Comparison of ENCODE assay signal across 1 cellular context in the genomic region with DNA sequence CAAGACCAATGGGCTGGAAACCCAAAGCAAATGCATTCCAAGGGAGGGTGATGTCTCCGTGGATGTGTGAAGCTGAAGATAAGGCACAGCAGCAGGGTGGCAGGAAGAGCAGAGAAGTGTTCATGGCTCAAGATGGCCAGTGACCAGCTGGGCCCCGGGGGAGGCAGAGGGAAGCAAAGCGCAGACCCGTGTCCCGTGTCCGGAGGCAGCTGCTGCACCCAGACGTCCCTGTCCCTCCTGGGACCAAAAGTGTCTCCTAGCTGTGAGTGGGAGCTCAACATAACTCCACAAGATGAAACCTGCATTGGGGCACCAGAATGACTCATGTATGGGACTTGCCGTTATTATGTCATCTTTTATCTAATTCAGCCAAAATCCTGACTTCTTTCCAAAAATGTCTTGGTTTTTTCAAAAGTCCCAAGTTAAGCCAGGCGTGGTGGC.
TF ChIP-seq lines count a peak whose summit lies in the region.

No MANE protein-coding gene starts in this region.

TF ChIP-seq in GM12878, 131 proteins besides CTCF, POLR2A, EP300 and RAD21 (continued from another document):
- TF ChIP-seq, protein P1, sequence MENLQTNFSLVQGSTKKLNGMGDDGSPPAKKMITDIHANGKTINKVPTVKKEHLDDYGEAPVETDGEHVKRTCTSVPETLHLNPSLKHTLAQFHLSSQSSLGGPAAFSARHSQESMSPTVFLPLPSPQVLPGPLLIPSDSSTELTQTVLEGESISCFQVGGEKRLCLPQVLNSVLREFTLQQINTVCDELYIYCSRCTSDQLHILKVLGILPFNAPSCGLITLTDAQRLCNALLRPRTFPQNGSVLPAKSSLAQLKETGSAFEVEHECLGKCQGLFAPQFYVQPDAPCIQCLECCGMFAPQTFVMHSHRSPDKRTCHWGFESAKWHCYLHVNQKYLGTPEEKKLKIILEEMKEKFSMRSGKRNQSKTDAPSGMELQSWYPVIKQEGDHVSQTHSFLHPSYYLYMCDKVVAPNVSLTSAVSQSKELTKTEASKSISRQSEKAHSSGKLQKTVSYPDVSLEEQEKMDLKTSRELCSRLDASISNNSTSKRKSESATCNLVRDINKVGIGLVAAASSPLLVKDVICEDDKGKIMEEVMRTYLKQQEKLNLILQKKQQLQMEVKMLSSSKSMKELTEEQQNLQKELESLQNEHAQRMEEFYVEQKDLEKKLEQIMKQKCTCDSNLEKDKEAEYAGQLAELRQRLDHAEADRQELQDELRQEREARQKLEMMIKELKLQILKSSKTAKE (IDR thresholded peaks at IDR 0.05; ENCODE audit: low read depth, poor library complexity, severe bottlenecking), result no peak
- TF ChIP-seq, protein P2, sequence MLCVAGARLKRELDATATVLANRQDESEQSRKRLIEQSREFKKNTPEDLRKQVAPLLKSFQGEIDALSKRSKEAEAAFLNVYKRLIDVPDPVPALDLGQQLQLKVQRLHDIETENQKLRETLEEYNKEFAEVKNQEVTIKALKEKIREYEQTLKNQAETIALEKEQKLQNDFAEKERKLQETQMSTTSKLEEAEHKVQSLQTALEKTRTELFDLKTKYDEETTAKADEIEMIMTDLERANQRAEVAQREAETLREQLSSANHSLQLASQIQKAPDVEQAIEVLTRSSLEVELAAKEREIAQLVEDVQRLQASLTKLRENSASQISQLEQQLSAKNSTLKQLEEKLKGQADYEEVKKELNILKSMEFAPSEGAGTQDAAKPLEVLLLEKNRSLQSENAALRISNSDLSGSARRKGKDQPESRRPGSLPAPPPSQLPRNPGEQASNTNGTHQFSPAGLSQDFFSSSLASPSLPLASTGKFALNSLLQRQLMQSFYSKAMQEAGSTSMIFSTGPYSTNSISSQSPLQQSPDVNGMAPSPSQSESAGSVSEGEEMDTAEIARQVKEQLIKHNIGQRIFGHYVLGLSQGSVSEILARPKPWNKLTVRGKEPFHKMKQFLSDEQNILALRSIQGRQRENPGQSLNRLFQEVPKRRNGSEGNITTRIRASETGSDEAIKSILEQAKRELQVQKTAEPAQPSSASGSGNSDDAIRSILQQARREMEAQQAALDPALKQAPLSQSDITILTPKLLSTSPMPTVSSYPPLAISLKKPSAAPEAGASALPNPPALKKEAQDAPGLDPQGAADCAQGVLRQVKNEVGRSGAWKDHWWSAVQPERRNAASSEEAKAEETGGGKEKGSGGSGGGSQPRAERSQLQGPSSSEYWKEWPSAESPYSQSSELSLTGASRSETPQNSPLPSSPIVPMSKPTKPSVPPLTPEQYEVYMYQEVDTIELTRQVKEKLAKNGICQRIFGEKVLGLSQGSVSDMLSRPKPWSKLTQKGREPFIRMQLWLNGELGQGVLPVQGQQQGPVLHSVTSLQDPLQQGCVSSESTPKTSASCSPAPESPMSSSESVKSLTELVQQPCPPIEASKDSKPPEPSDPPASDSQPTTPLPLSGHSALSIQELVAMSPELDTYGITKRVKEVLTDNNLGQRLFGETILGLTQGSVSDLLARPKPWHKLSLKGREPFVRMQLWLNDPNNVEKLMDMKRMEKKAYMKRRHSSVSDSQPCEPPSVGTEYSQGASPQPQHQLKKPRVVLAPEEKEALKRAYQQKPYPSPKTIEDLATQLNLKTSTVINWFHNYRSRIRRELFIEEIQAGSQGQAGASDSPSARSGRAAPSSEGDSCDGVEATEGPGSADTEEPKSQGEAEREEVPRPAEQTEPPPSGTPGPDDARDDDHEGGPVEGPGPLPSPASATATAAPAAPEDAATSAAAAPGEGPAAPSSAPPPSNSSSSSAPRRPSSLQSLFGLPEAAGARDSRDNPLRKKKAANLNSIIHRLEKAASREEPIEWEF (IDR thresholded peaks at IDR 0.05; ENCODE audit: insufficient replicate concordance, low read depth, low read length), result no peak
- peak; percentile 39 to 61; a peak in 2 of 4 replicates for TF ChIP-seq IKZF2 (IDR thresholded peaks at IDR 0.05)
- TF ChIP-seq BHLHE40 (IDR thresholded peaks at IDR 0.05; ENCODE audit: borderline replicate concordance in 1 of 2, low read depth in 2 of 2, low read length in 1 of 2), result peak in 1 of 2 experiments; percentile 54; a peak in 2 of 4 replicates
- peak; percentile 66; the same call in 1 of the 2 replicates for TF ChIP-seq BCL11A (IDR thresholded peaks at IDR 0.05; ENCODE audit: low read depth, low read length)
- TF ChIP-seq, protein P3, sequence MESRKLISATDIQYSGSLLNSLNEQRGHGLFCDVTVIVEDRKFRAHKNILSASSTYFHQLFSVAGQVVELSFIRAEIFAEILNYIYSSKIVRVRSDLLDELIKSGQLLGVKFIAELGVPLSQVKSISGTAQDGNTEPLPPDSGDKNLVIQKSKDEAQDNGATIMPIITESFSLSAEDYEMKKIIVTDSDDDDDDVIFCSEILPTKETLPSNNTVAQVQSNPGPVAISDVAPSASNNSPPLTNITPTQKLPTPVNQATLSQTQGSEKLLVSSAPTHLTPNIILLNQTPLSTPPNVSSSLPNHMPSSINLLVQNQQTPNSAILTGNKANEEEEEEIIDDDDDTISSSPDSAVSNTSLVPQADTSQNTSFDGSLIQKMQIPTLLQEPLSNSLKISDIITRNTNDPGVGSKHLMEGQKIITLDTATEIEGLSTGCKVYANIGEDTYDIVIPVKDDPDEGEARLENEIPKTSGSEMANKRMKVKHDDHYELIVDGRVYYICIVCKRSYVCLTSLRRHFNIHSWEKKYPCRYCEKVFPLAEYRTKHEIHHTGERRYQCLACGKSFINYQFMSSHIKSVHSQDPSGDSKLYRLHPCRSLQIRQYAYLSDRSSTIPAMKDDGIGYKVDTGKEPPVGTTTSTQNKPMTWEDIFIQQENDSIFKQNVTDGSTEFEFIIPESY (IDR thresholded peaks at IDR 0.05), result no peak
- TF ChIP-seq NR2F1 (conservative IDR thresholded peaks at IDR 0.05), result 0 out of 2 replicates have a peak, but pooled peaks have one; percentile 35
- TF ChIP-seq EGR1 (IDR thresholded peaks at IDR 0.05; ENCODE audit: borderline replicate concordance in 1 of 2, low read depth in 2 of 2, low read length in 2 of 2), result 0 out of 3 replicates have a peak, but pooled peaks of 1 of the 2 experiments have one; percentile 4
- peak; percentile 72 for TF ChIP-seq ATF7 (IDR thresholded peaks at IDR 0.05; ENCODE audit: low read depth)
- peak; percentile 39; the same call in 1 of the 2 replicates for TF ChIP-seq TCF12 (IDR thresholded peaks at IDR 0.05; ENCODE audit: low read depth, low read length)
- no peak for TF ChIP-seq ASH2L (IDR thresholded peaks at IDR 0.05; ENCODE audit: borderline replicate concordance, low read depth)
- TF ChIP-seq IKZF1 (conservative IDR thresholded peaks at IDR 0.05), result peak; percentile 79
- no peak for TF ChIP-seq HDGF (IDR thresholded peaks at IDR 0.05)
- TF ChIP-seq, protein P4, sequence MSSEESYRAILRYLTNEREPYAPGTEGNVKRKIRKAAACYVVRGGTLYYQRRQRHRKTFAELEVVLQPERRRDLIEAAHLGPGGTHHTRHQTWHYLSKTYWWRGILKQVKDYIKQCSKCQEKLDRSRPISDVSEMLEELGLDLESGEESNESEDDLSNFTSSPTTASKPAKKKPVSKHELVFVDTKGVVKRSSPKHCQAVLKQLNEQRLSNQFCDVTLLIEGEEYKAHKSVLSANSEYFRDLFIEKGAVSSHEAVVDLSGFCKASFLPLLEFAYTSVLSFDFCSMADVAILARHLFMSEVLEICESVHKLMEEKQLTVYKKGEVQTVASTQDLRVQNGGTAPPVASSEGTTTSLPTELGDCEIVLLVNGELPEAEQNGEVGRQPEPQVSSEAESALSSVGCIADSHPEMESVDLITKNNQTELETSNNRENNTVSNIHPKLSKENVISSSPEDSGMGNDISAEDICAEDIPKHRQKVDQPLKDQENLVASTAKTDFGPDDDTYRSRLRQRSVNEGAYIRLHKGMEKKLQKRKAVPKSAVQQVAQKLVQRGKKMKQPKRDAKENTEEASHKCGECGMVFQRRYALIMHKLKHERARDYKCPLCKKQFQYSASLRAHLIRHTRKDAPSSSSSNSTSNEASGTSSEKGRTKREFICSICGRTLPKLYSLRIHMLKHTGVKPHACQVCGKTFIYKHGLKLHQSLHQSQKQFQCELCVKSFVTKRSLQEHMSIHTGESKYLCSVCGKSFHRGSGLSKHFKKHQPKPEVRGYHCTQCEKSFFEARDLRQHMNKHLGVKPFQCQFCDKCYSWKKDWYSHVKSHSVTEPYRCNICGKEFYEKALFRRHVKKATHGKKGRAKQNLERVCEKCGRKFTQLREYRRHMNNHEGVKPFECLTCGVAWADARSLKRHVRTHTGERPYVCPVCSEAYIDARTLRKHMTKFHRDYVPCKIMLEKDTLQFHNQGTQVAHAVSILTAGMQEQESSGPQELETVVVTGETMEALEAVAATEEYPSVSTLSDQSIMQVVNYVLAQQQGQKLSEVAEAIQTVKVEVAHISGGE (CRISPR knock-in tag; IDR thresholded peaks at IDR 0.05), result no peak
- TF ChIP-seq MTA2 (IDR thresholded peaks at IDR 0.05; ENCODE audit: low read depth), result peak; percentile 27; the same call in 1 of the 2 replicates
- no peak for TF ChIP-seq ZNF384 (IDR thresholded peaks at IDR 0.05; ENCODE audit: borderline replicate concordance, low read depth, low read length)
- TF ChIP-seq BRCA1 (IDR thresholded peaks at IDR 0.05; ENCODE audit: low read depth, low read length), result no peak
- TF ChIP-seq JUNB (IDR thresholded peaks at IDR 0.05), result peak; percentile 73
- TF ChIP-seq PAX5 (IDR thresholded peaks at IDR 0.05; ENCODE audit: borderline replicate concordance, low read depth, low read length), result no peak
- TF ChIP-seq, protein P5, sequence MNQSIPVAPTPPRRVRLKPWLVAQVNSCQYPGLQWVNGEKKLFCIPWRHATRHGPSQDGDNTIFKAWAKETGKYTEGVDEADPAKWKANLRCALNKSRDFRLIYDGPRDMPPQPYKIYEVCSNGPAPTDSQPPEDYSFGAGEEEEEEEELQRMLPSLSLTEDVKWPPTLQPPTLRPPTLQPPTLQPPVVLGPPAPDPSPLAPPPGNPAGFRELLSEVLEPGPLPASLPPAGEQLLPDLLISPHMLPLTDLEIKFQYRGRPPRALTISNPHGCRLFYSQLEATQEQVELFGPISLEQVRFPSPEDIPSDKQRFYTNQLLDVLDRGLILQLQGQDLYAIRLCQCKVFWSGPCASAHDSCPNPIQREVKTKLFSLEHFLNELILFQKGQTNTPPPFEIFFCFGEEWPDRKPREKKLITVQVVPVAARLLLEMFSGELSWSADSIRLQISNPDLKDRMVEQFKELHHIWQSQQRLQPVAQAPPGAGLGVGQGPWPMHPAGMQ (IDR thresholded peaks at IDR 0.05; ENCODE audit: borderline replicate concordance), result no peak
- no peak for TF ChIP-seq ZBED1 (IDR thresholded peaks at IDR 0.05; ENCODE audit: borderline replicate concordance)
- TF ChIP-seq, protein P6, sequence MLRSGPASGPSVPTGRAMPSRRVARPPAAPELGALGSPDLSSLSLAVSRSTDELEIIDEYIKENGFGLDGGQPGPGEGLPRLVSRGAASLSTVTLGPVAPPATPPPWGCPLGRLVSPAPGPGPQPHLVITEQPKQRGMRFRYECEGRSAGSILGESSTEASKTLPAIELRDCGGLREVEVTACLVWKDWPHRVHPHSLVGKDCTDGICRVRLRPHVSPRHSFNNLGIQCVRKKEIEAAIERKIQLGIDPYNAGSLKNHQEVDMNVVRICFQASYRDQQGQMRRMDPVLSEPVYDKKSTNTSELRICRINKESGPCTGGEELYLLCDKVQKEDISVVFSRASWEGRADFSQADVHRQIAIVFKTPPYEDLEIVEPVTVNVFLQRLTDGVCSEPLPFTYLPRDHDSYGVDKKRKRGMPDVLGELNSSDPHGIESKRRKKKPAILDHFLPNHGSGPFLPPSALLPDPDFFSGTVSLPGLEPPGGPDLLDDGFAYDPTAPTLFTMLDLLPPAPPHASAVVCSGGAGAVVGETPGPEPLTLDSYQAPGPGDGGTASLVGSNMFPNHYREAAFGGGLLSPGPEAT (IDR thresholded peaks at IDR 0.05; ENCODE audit: low read depth), result no peak; the same call in 1 of the 2 replicates
